In genomic region chr6:46422619-46423018, GRCh38 we compare ENCODE assay signal across 1 cellular context.
TF ChIP-seq lines count a peak whose summit lies in the region.

No MANE protein-coding gene starts in this region.

TF ChIP-seq in GM12878, 131 proteins besides CTCF, POLR2A, EP300 and RAD21 (continued from another document):
- TF ChIP-seq SKIL (IDR thresholded peaks at IDR 0.05; ENCODE audit: low read depth, poor library complexity, severe bottlenecking) = no peak
